ENCODE assay signal across 1 cellular context in the genomic region with DNA sequence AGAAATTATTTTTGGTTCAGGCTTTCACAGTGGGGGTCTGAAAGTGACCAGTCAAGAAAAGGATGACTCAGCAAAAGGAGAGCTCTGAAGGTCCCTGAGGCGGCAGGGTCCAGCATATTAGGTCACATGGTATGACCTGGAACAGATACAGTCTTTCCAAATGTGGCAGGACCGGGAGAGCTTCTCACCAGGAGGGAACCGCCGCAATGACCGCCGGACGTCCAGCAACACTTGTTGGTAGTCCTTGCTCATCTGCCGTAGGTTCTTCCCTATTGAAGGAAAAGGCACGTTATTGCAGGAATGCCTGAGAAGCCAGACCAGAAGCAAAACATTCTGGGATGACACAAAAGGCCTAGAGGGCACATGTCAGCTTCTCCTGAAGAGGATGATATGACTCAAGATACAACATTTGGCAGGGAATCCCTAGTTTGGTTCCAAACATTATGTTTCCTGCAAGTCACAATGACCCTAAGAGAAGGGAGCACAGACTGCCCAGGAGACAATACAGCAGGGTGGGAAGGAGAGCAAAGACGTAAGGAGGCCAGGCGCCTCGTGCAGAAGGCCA.
TF ChIP-seq lines count a peak whose summit lies in the region.

No MANE protein-coding gene starts in this region.

TF ChIP-seq in SK-N-SH, 30 proteins besides CTCF, POLR2A, EP300 and RAD21 (continued from another document):
- TF ChIP-seq, protein P1, sequence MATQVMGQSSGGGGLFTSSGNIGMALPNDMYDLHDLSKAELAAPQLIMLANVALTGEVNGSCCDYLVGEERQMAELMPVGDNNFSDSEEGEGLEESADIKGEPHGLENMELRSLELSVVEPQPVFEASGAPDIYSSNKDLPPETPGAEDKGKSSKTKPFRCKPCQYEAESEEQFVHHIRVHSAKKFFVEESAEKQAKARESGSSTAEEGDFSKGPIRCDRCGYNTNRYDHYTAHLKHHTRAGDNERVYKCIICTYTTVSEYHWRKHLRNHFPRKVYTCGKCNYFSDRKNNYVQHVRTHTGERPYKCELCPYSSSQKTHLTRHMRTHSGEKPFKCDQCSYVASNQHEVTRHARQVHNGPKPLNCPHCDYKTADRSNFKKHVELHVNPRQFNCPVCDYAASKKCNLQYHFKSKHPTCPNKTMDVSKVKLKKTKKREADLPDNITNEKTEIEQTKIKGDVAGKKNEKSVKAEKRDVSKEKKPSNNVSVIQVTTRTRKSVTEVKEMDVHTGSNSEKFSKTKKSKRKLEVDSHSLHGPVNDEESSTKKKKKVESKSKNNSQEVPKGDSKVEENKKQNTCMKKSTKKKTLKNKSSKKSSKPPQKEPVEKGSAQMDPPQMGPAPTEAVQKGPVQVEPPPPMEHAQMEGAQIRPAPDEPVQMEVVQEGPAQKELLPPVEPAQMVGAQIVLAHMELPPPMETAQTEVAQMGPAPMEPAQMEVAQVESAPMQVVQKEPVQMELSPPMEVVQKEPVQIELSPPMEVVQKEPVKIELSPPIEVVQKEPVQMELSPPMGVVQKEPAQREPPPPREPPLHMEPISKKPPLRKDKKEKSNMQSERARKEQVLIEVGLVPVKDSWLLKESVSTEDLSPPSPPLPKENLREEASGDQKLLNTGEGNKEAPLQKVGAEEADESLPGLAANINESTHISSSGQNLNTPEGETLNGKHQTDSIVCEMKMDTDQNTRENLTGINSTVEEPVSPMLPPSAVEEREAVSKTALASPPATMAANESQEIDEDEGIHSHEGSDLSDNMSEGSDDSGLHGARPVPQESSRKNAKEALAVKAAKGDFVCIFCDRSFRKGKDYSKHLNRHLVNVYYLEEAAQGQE (IDR thresholded peaks at IDR 0.05; ENCODE audit: low read depth, low read length) = no peak
- no peak for TF ChIP-seq GATA2 (CRISPR knock-in tag; IDR thresholded peaks at IDR 0.05)
- TF ChIP-seq, protein P2, sequence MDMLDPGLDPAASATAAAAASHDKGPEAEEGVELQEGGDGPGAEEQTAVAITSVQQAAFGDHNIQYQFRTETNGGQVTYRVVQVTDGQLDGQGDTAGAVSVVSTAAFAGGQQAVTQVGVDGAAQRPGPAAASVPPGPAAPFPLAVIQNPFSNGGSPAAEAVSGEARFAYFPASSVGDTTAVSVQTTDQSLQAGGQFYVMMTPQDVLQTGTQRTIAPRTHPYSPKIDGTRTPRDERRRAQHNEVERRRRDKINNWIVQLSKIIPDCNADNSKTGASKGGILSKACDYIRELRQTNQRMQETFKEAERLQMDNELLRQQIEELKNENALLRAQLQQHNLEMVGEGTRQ (IDR thresholded peaks at IDR 0.05; ENCODE audit: borderline replicate concordance, low read depth, low read length) = no peak
- TF ChIP-seq RCOR1 (IDR thresholded peaks at IDR 0.05; ENCODE audit: low read length) = no peak
- no peak for TF ChIP-seq ELF1 (IDR thresholded peaks at IDR 0.05)
- no peak for TF ChIP-seq TAF1 (IDR thresholded peaks at IDR 0.05; ENCODE audit: borderline replicate concordance, low read depth, low read length)
- TF ChIP-seq, protein P3, sequence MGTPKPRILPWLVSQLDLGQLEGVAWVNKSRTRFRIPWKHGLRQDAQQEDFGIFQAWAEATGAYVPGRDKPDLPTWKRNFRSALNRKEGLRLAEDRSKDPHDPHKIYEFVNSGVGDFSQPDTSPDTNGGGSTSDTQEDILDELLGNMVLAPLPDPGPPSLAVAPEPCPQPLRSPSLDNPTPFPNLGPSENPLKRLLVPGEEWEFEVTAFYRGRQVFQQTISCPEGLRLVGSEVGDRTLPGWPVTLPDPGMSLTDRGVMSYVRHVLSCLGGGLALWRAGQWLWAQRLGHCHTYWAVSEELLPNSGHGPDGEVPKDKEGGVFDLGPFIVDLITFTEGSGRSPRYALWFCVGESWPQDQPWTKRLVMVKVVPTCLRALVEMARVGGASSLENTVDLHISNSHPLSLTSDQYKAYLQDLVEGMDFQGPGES (IDR thresholded peaks at IDR 0.05; ENCODE audit: low read depth, low read length) = no peak
- no peak for TF ChIP-seq SIN3A (IDR thresholded peaks at IDR 0.05; ENCODE audit: borderline replicate concordance, low read depth, low read length)
- no peak for TF ChIP-seq FOXJ3 (CRISPR knock-in tag; IDR thresholded peaks at IDR 0.05)
- no peak for TF ChIP-seq CHD2 (IDR thresholded peaks at IDR 0.05; ENCODE audit: low read length, partially characterized antibody)
- TF ChIP-seq FOXM1 (IDR thresholded peaks at IDR 0.05; ENCODE audit: low read depth) = no peak
- TF ChIP-seq, protein P4, sequence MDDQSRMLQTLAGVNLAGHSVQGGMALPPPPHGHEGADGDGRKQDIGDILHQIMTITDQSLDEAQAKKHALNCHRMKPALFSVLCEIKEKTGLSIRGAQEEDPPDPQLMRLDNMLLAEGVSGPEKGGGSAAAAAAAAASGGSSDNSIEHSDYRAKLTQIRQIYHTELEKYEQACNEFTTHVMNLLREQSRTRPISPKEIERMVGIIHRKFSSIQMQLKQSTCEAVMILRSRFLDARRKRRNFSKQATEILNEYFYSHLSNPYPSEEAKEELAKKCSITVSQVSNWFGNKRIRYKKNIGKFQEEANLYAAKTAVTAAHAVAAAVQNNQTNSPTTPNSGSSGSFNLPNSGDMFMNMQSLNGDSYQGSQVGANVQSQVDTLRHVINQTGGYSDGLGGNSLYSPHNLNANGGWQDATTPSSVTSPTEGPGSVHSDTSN (IDR thresholded peaks at IDR 0.05) = no peak
